In the genomic region with DNA sequence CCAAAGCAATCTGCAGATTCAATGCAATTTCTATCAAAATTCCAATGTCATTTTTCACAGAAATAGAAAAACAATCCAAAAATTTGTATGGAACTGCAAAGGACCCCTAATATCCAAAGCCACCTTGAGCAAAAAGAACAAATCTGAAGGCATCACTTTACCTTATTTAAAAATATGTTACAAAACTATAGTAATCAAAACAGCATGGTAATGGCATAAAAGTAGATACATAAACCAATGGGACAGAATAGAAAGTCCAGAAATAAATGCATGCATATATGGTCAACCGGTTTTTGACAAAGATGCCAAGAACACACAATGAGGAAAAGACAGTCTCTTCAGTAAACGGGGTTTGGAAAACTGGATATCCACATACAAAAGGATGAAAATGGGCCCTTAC, we compare ENCODE assay signal across 39 cellular contexts.
"Had no signal": no experiment of that assay in that cellular context is flagged by ENCODE, and none has a peak within 500 bp of the region (broad histone marks: within the 10 kb centered on the region; RNA-seq: fewer than 3 reads in every experiment).

No MANE protein-coding gene starts in this region.

- H3K36me3 Mint-ChIP-seq: activated naive CD4-positive, alpha-beta T cell treated with anti-CD3 and anti-CD28 coated beads, Interleukin-2, amount 50 U/mL, for 24 hours; activated naive CD8-positive, alpha-beta T cell; activated naive CD8-positive, alpha-beta T cell treated with anti-CD3 and anti-CD28 coated beads, Interleukin-2, amount 10 ng/mL, durations not matched to agents 7 days and 5 days; brain had no signal

- H3K9me3 ChIP-seq: body of pancreas had no signal

- H3K27ac ChIP-seq: adrenal gland, ascending aorta, body of pancreas, brain microvascular endothelial cell, breast epithelium, cardiac muscle cell had no signal

- DNase-seq: activated effector memory CD4-positive, alpha-beta T cell treated with anti-CD3 and anti-CD28 coated beads, Interleukin-2, amount 50 U/mL, for 16 hours; activated effector memory CD4-positive, alpha-beta T cell treated with Interleukin-2 at 50 U/mL for 16 hours; activated gamma-delta T cell; activated gamma-delta T cell treated with Interleukin-2 at 50 U/mL for 16 hours; activated naive CD4-positive, alpha-beta T cell; activated naive CD4-positive, alpha-beta T cell treated with anti-CD3 and anti-CD28 coated beads for 36 hours; activated naive CD4-positive, alpha-beta T cell treated with anti-CD3 and anti-CD28 coated beads, Interleukin-2, amount 10 ng/mL, durations not matched to agents 7 days and 5 days; activated naive CD4-positive, alpha-beta T cell treated with anti-CD3 and anti-CD28 coated beads, Interleukin-2, amount 50 U/mL, for 16 hours; activated naive CD8-positive, alpha-beta T cell treated with anti-CD3 and anti-CD28 coated beads for 36 hours; activated naive CD8-positive, alpha-beta T cell treated with anti-CD3 and anti-CD28 coated beads, Interleukin-2, amount 10 ng/mL, durations not matched to agents 7 days and 5 days; activated naive CD8-positive, alpha-beta T cell treated with anti-CD3 and anti-CD28 coated beads, Interleukin-2, amount 50 U/mL, for 24 hours; activated T-cell treated with anti-CD3 and anti-CD28 coated beads, Interleukin-2, amount 50 U/mL, for 1 hour; activated T-cell treated with anti-CD3 and anti-CD28 coated beads, Interleukin-2, amount 50 U/mL, for 24 hours; activated T-cell treated with anti-CD3 and anti-CD28 coated beads, Interleukin-2, amount 50 U/mL, for 4 hours; activated T-cell treated with anti-CD3 and anti-CD28 coated beads, Interleukin-2, amount 50 U/mL, for 48 hours; activated T-cell treated with anti-CD3 and anti-CD28 coated beads, Interleukin-2, amount 50 U/mL, for 72 hours; adrenal gland; amniotic stem cell; amygdala; anterior cingulate cortex; aorta; body of pancreas; brain microvascular endothelial cell; caudate nucleus; central memory CD4-positive, alpha-beta T cell; cerebellar nuclear complex had no signal

- H3K4me3 ChIP-seq: adrenal gland, ascending aorta, body of pancreas, breast epithelium, cardiac muscle cell had no signal

- ATAC-seq: activated naive CD4-positive, alpha-beta T cell treated with anti-CD3 and anti-CD28 coated beads, Interleukin-2, amount 50 U/mL, for 72 hours; activated naive CD8-positive, alpha-beta T cell treated with anti-CD3 and anti-CD28 coated beads, Interleukin-2, amount 50 U/mL, for 24 hours; activated T-cell treated with anti-CD3 and anti-CD28 coated beads, Interleukin-2, amount 50 U/mL, for 4 hours; activated T-cell treated with anti-CD3 and anti-CD28 coated beads, Interleukin-2, amount 50 U/mL, for 72 hours; activated T-helper 17 cell treated with anti-CD3 and anti-CD28 coated beads, Interleukin-2, amount 50 U/mL, for 72 hours; body of pancreas had no signal

- H3K27me3 ChIP-seq: ascending aorta, body of pancreas, brain microvascular endothelial cell, breast epithelium had no signal

- H3K27ac Mint-ChIP-seq: activated naive CD4-positive, alpha-beta T cell treated with anti-CD3 and anti-CD28 coated beads for 36 hours; activated naive CD4-positive, alpha-beta T cell treated with anti-CD3 and anti-CD28 coated beads, Interleukin-2, amount 10 ng/mL, durations not matched to agents 7 days and 5 days; activated naive CD4-positive, alpha-beta T cell treated with anti-CD3 and anti-CD28 coated beads, Interleukin-2, amount 50 U/mL, for 24 hours; activated naive CD4-positive, alpha-beta T cell treated with anti-CD3 and anti-CD28 coated beads, Interleukin-2, amount 50 U/mL, for 72 hours; activated naive CD8-positive, alpha-beta T cell; activated naive CD8-positive, alpha-beta T cell treated with anti-CD3 and anti-CD28 coated beads for 36 hours; activated naive CD8-positive, alpha-beta T cell treated with anti-CD3 and anti-CD28 coated beads, Interleukin-2, amount 10 ng/mL, durations not matched to agents 7 days and 5 days; activated naive CD8-positive, alpha-beta T cell treated with anti-CD3 and anti-CD28 coated beads, Interleukin-2, amount 50 U/mL, for 24 hours; activated T-cell treated with anti-CD3 and anti-CD28 coated beads, Interleukin-2, amount 50 U/mL, for 24 hours; activated T-cell treated with anti-CD3 and anti-CD28 coated beads, Interleukin-2, amount 50 U/mL, for 72 hours; activated T-helper 1 cell treated with anti-CD3 and anti-CD28 coated beads, Interleukin-12 subunit alpha, Interleukin-12 subunit beta, Interleukin-2, Interleukin-4 antibody, amounts not matched to agents 30 ng/mL and 10 ng/mL and 1 ng/mL, durations not matched to agents 14 hours and 24 hours and 36 hours; activated T-helper 17 cell treated with anti-CD3 and anti-CD28 coated beads, Interleukin-2, amount 50 U/mL, for 72 hours; activated T-helper 2 cell treated with anti-CD3 and anti-CD28 coated beads, Interferon-gamma antibody, Interleukin-2, Interleukin-4, amounts not matched to agents 10 μg/mL and 5 μg/mL and 100 μg/mL, durations not matched to agents 14 hours and 24 hours and 36 hours; brain had no signal

- H3K4me3 Mint-ChIP-seq: activated naive CD4-positive, alpha-beta T cell treated with anti-CD3 and anti-CD28 coated beads for 36 hours; activated naive CD4-positive, alpha-beta T cell treated with anti-CD3 and anti-CD28 coated beads, Interleukin-2, amount 10 ng/mL, durations not matched to agents 7 days and 5 days; activated naive CD4-positive, alpha-beta T cell treated with anti-CD3 and anti-CD28 coated beads, Interleukin-2, amount 50 U/mL, for 24 hours; activated naive CD8-positive, alpha-beta T cell; activated naive CD8-positive, alpha-beta T cell treated with anti-CD3 and anti-CD28 coated beads for 36 hours; activated naive CD8-positive, alpha-beta T cell treated with anti-CD3 and anti-CD28 coated beads, Interleukin-2, amount 10 ng/mL, durations not matched to agents 7 days and 5 days; activated naive CD8-positive, alpha-beta T cell treated with anti-CD3 and anti-CD28 coated beads, Interleukin-2, amount 50 U/mL, for 24 hours; activated T-cell treated with anti-CD3 and anti-CD28 coated beads, Interleukin-2, amount 50 U/mL, for 24 hours; activated T-cell treated with anti-CD3 and anti-CD28 coated beads, Interleukin-2, amount 50 U/mL, for 4 hours; activated T-cell treated with anti-CD3 and anti-CD28 coated beads, Interleukin-2, amount 50 U/mL, for 72 hours; activated T-helper 1 cell treated with anti-CD3 and anti-CD28 coated beads, Interleukin-12 subunit alpha, Interleukin-12 subunit beta, Interleukin-2, Interleukin-4 antibody, amounts not matched to agents 30 ng/mL and 10 ng/mL and 1 ng/mL, durations not matched to agents 14 hours and 24 hours and 36 hours; activated T-helper 17 cell treated with anti-CD3 and anti-CD28 coated beads, Interleukin-2, amount 50 U/mL, for 72 hours; brain; central memory CD8-positive, alpha-beta T cell had no signal

- H3K9me3 Mint-ChIP-seq: activated naive CD4-positive, alpha-beta T cell treated with anti-CD3 and anti-CD28 coated beads, Interleukin-2, amount 10 ng/mL, durations not matched to agents 7 days and 5 days had no signal

- H3K4me1 ChIP-seq: adrenal gland, ascending aorta, body of pancreas, breast epithelium had no signal

- H3K4me1 Mint-ChIP-seq: activated naive CD4-positive, alpha-beta T cell treated with anti-CD3 and anti-CD28 coated beads, Interleukin-2, amount 50 U/mL, for 24 hours; central memory CD8-positive, alpha-beta T cell had no signal

- H3K36me3 ChIP-seq: adrenal gland, ascending aorta, brain microvascular endothelial cell, breast epithelium, cardiac muscle cell had no signal

- FAIRE-seq: astrocyte, bronchial epithelial cell had no signal
